ENCODE assay signal across 21 cellular contexts in the genomic region with DNA sequence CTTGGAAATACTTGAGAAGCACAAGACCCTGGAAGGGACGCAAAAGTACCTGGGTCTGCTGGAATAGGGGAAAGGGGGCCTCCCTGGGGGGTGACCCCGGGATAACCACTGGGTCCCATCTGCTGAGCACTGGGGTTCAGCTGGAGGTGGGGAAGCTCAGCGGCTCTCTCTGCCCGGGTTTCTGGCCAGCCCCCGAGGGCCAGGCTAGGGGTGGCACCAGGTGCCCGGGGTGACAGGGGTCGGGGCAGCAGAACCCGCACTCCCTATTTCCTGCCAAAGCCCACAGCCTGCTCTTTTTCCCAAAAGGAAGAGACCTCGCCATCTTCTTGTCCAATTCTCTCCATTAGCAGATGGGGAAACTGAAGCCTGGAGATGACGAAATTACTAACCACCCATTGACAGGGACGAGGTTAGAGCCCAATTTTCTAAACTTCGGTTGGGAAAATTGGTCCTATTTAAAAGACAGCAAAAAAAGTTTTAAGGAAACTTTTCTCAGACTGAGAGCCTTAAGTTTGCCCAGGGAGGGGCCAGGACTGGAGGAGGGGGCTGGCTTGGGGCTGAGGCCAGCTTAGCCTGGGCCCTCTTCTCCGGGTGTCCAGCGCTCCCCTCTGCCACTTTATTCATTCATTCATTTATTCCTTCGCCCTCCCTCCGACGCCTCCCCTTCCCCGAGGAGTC. TPM values are rescaled to one million over a fixed set of nuclear protein-coding genes. Genes with fewer than 3 reads are reported as not detected.
DNase-seq lines count a peak whose midpoint lies in the region; ATAC-seq, FAIRE-seq and TF ChIP-seq lines count a peak whose summit lies in the region.
"Had no signal": no experiment of that assay in that cellular context is flagged by ENCODE, and none has a peak within 500 bp of the region (broad histone marks: within the 10 kb centered on the region; RNA-seq: fewer than 3 reads in every experiment).

No MANE protein-coding gene starts in this region.

- POLR2A ChIA-PET in CD4-positive, alpha-beta memory T cell (lab: Charles Lee; ENCODE audit: partially characterized antibody) = interaction anchor here (1.3 to 1.8 kb wide), 3 partner anchors 9 to 16 kb away, joined by 3 to 8 read pairs (median 6); no protein-coding TSS in a partner anchor
- POLR2A ChIA-PET in H1 (lab: Charles Lee; ENCODE audit: partially characterized antibody) = interaction anchor here (0.9 to 1.2 kb wide), 3 partner anchors 13 to 26 kb away, joined by 4 read pairs; no protein-coding TSS in a partner anchor

- 8% methylated on average over 14 of the region's 18 CpGs; no CpG with 5 or more reads in 1 of the 2 experiments for WGBS in H1 (ENCODE audit: extremely low coverage in 1 of 2, insufficient coverage in 1 of 2, insufficient read length in 1 of 2, insufficient replicate concordance in 2 of 2, low coverage in 1 of 2, low lambda C conversion rate in 2 of 2, missing lambda C conversion rate in 1 of 2), 2 experiments

- no peak for ATAC-seq in GM23338
- ATAC-seq: left ventricle myocardium superior, pancreas had no signal

- no peak overlapping the region for H2AK5ac ChIP-seq in H1 (ENCODE audit: low read depth, low read length)

- H2BK5ac ChIP-seq in H1 (ENCODE audit: low read depth, low read length) = no peak overlapping the region

- H3K23me2 ChIP-seq in H1 (ENCODE audit: low read depth, low read length) = no peaks in the 10 kb centered on the region; the same call in 1 of the 2 replicates

- no peak overlapping the region for H4K8ac ChIP-seq in H1 (ENCODE audit: extremely low read depth, insufficient read depth, low read length)

- H4K91ac ChIP-seq in H1 (replicated peaks; ENCODE audit: insufficient read length, low read length) = no peak overlapping the region

- H3K9ac ChIP-seq in H1 (replicated peaks in 1 of 4; ENCODE audit: extremely low read depth in 1 of 4, low read depth in 3 of 4, low read length in 3 of 4) = no peak overlapping the region
- no peak overlapping the region for H3K9ac ChIP-seq in parathyroid adenoma

- H4K5ac ChIP-seq in H1 (ENCODE audit: insufficient read length, low read depth, low read length) = no peak overlapping the region

- H3K27ac ChIP-seq in CD4-positive, alpha-beta memory T cell (ENCODE audit: low read depth, low read length) = no peak overlapping the region
- H3K27ac ChIP-seq in GM23338 (ENCODE audit: low read depth) (no peak overlapping the region), H1 (ENCODE audit: low read depth, low read length) (no peak overlapping the region), parathyroid adenoma (no peak overlapping the region)
- H3K27ac ChIP-seq: esophagus squamous epithelium, pancreas, SK-N-MC, skin epidermis, vagina had no signal

- DNase-seq in CD4-positive, alpha-beta memory T cell = peak in 2 of 5 donors; percentile 4 to 12
- DNase-seq in GM23338 (ENCODE audit: low spot score) = peak; percentile 11
- DNase-seq in H1 (ENCODE audit: low read depth in 1 of 2, low spot score in 2 of 2) = peak in 1 of 2 experiments; percentile 51
- no peak for DNase-seq in activated CD8-positive, alpha-beta memory T cell treated with anti-CD3 and anti-CD28 coated beads for 24 hours
- no peak for DNase-seq in DMS79 (lab: John Stamatoyannopoulos, UW)
- no peak for DNase-seq in NCI-H2029 (lab: John Stamatoyannopoulos, UW)
- DNase-seq: activated CD4-positive, alpha-beta T cell treated with anti-CD3 and anti-CD28 coated beads for 1 hour; BE2C; esophagus squamous epithelium; GF-D8; left ventricle myocardium superior; NCI-H1436; NCI-H2227 treated with DMSO at 0.1 percent for 48 hours; pancreas; substantia nigra; T1000 had no signal

- H2BK15ac ChIP-seq in H1 (ENCODE audit: low read length) = no peak overlapping the region

- H3K14ac ChIP-seq in H1 (ENCODE audit: insufficient read length) = no peak overlapping the region

- peaks cover 40% of the 10 kb centered on the region for H3K4me1 ChIP-seq in CD4-positive, alpha-beta memory T cell (ENCODE audit: insufficient read depth, low read length)
- H3K4me1 ChIP-seq in GM23338 (ENCODE audit: insufficient read depth) = peaks cover 55% of the 10 kb centered on the region
- peaks cover 7 to 22% (median 12%) of the 10 kb centered on the region in 4 experiments for H3K4me1 ChIP-seq in H1 (replicated peaks in 1 of 4; ENCODE audit: control insufficient read depth in 3 of 4, insufficient read depth in 4 of 4, low read length in 3 of 4)
- peaks cover 5% of the 10 kb centered on the region for H3K4me1 ChIP-seq in parathyroid adenoma

- H2BK20ac ChIP-seq in H1 (ENCODE audit: low read length) = no peak overlapping the region

- H2AFZ ChIP-seq in GM23338 (no peak overlapping the region), H1 (ENCODE audit: low read length) (no peak overlapping the region), parathyroid adenoma (no peak overlapping the region)

- no peaks in the 10 kb centered on the region; the same call in 1 of the 2 replicates for H3K79me1 ChIP-seq in H1 (ENCODE audit: low read depth, low read length)

- H3K4me1 Mint-ChIP-seq in CD4-positive, alpha-beta memory T cell = peaks cover 15 to 49% (median 22%) of the 10 kb centered on the region in 4 donors
- H3K4me1 Mint-ChIP-seq in GM23338 = peaks cover 39% of the 10 kb centered on the region

- no peak overlapping the region for H3K56ac ChIP-seq in H1 (replicated peaks; ENCODE audit: insufficient read length, low read depth, low read length)

- no peak overlapping the region for H3K4me3 ChIP-seq in CD4-positive, alpha-beta memory T cell (ENCODE audit: low read length in 2 of 2)
- H3K4me3 ChIP-seq in GM23338 (peak overlapping the region; percentile 60; the same call in 1 of the 2 replicates), H1 (ENCODE audit: extremely low read depth in 1 of 4, insufficient read depth in 2 of 4, low read depth in 3 of 4, low read length in 4 of 4) (no peak overlapping the region; a peak in 1 of 8 replicates), parathyroid adenoma (ENCODE audit: low read depth, low read length) (peak overlapping the region; percentile 50)
- H3K4me3 ChIP-seq: esophagus squamous epithelium, pancreas, SK-N-MC, skin epidermis, vagina had no signal

- no peak for TF ChIP-seq RAD21 in H1 (IDR thresholded peaks at IDR 0.05 in 1 of 2, conservative IDR thresholded peaks at IDR 0.05 in 1 of 2; ENCODE audit: low read depth in 2 of 2, low read length in 2 of 2)

- TF ChIP-seq POLR2A in H1 (IDR thresholded peaks at IDR 0.05; ENCODE audit: control extremely low read depth in 1 of 2, low read depth in 2 of 2, low read length in 2 of 2) = no peak

- H3K18ac ChIP-seq in H1 (ENCODE audit: extremely low read depth, low read length) = no peak overlapping the region

- intact Hi-C loops in CD4-positive, alpha-beta memory T cell (cut with micrococcal nuclease) = no loop called here

- H2BK12ac ChIP-seq in H1 (ENCODE audit: low read depth, low read length) = no peak overlapping the region

- no peaks in the 10 kb centered on the region for H3K9me2 ChIP-seq in GM23338 (ENCODE audit: insufficient read depth)

- no peaks in the 10 kb centered on the region for H3K36me3 ChIP-seq in CD4-positive, alpha-beta memory T cell (ENCODE audit: insufficient read depth, low read length)
- H3K36me3 ChIP-seq in GM23338 (ENCODE audit: insufficient read depth) = no peaks in the 10 kb centered on the region
- H3K36me3 ChIP-seq in H1 (ENCODE audit: control insufficient read depth in 2 of 4, insufficient read depth in 4 of 4, low read length in 3 of 4) = peaks cover 0 to 2% (median 0%) of the 10 kb centered on the region in 4 experiments; a peak in 1 of 8 replicates
- no peaks in the 10 kb centered on the region for H3K36me3 ChIP-seq in parathyroid adenoma (ENCODE audit: control insufficient read depth, insufficient read depth, low read length)
- H3K36me3 ChIP-seq: BE2C, esophagus squamous epithelium, pancreas, vagina had no signal

- H3K27me3 Mint-ChIP-seq in CD4-positive, alpha-beta memory T cell = peaks cover 58 to 63% of the 10 kb centered on the region in 2 donors
- peaks cover 98% of the 10 kb centered on the region for H3K27me3 Mint-ChIP-seq in GM23338 (ENCODE audit: insufficient read depth, low read depth, poor library complexity)

- H3K27ac Mint-ChIP-seq in CD4-positive, alpha-beta memory T cell = peak overlapping the region in 4 of 7 donors; percentile 48 to 90 (median 86)
- no peak overlapping the region for H3K27ac Mint-ChIP-seq in GM23338

- no peak for TF ChIP-seq EP300 in H1 (IDR thresholded peaks at IDR 0.05; ENCODE audit: borderline replicate concordance in 1 of 2, low read depth in 2 of 2, low read length in 2 of 2)

- H3K4ac ChIP-seq in H1 (replicated peaks; ENCODE audit: insufficient read length, low read depth, low read length) = no peak overlapping the region

- peaks cover 0 to 4% of the 10 kb centered on the region in 2 donors for H3K36me3 Mint-ChIP-seq in CD4-positive, alpha-beta memory T cell
- no peaks in the 10 kb centered on the region for H3K36me3 Mint-ChIP-seq in GM23338 (ENCODE audit: low read depth)

- H3F3A ChIP-seq in GM23338 (replicated peaks; ENCODE audit: low read depth) = peaks cover 12% of the 10 kb centered on the region

- H3K79me2 ChIP-seq in GM23338 (replicated peaks; ENCODE audit: insufficient read depth) (no peaks in the 10 kb centered on the region), H1 (ENCODE audit: control insufficient read depth in 1 of 2, insufficient read depth in 2 of 2, low read length in 2 of 2) (no peaks in the 10 kb centered on the region), parathyroid adenoma (no peaks in the 10 kb centered on the region)

- H2BK120ac ChIP-seq in H1 (replicated peaks; ENCODE audit: low read depth, low read length) = no peak overlapping the region

- no peak for FAIRE-seq in H1 (lab: Jason Lieb, UNC)
- FAIRE-seq: GM12892, pancreas had no signal

- peaks cover 0 to 44% (median 11%) of the 10 kb centered on the region in 8 donors for H3K9me3 Mint-ChIP-seq in CD4-positive, alpha-beta memory T cell
- no peaks in the 10 kb centered on the region; the same call in 2 of the 3 replicates for H3K9me3 Mint-ChIP-seq in GM23338

- H4K20me1 ChIP-seq in GM23338 (replicated peaks; ENCODE audit: insufficient read depth) (peaks cover 24% of the 10 kb centered on the region), H1 (replicated peaks in 1 of 2; ENCODE audit: control insufficient read depth in 1 of 2, insufficient read depth in 2 of 2, low read length in 2 of 2) (peaks cover 14 to 28% of the 10 kb centered on the region in 2 experiments)

- H3K4me2 ChIP-seq in GM23338 (peak overlapping the region; percentile 69), H1 (ENCODE audit: insufficient read depth in 1 of 2, low read depth in 2 of 2, low read length in 2 of 2) (peak overlapping the region; percentile 60 to 74; a peak in 3 of 4 replicates), parathyroid adenoma (ENCODE audit: low read length) (no peak overlapping the region)

- TF ChIP-seq CTCF in GM23338 (conservative IDR thresholded peaks at IDR 0.05; ENCODE audit: low read depth in 2 of 2) (no peak), H1 (IDR thresholded peaks at IDR 0.05; ENCODE audit: control extremely low read depth in 1 of 3, insufficient read depth in 1 of 3, low read depth in 1 of 3, low read length in 3 of 3) (no peak), parathyroid adenoma (IDR thresholded peaks at IDR 0.05) (no peak)

- H3K23ac ChIP-seq in H1 (ENCODE audit: insufficient read length) = no peak overlapping the region

- H3K27me3 ChIP-seq in CD4-positive, alpha-beta memory T cell (ENCODE audit: insufficient read depth, low read length) = peaks cover 83% of the 10 kb centered on the region
- H3K27me3 ChIP-seq in GM23338 (ENCODE audit: insufficient read depth) (peaks cover 100% of the 10 kb centered on the region), H1 (replicated peaks in 1 of 4; ENCODE audit: control insufficient read depth in 3 of 4, extremely low read depth in 1 of 4, insufficient read depth in 3 of 4, low read length in 3 of 4) (peaks cover 72 to 99% (median 96%) of the 10 kb centered on the region in 4 experiments), parathyroid adenoma (ENCODE audit: control insufficient read depth, insufficient read depth, low read length) (no peaks in the 10 kb centered on the region)

- H3K4me3 Mint-ChIP-seq in CD4-positive, alpha-beta memory T cell = peak overlapping the region in 5 of 8 donors; percentile 13 to 56 (median 42)
- peak overlapping the region; percentile 41; the same call in 1 of the 3 replicates for H3K4me3 Mint-ChIP-seq in GM23338

- CTCF ChIA-PET in CD4-positive, alpha-beta memory T cell (lab: Charles Lee; ENCODE audit: partially characterized antibody) = no interaction called here
- CTCF ChIA-PET in H1 (lab: Charles Lee; ENCODE audit: partially characterized antibody) = interaction anchor here (0.9 kb wide), 1 partner anchor 11 kb away, joined by 4 read pairs; no protein-coding TSS in a partner anchor

- H3K9me3 ChIP-seq in CD4-positive, alpha-beta memory T cell (ENCODE audit: control insufficient read depth in 1 of 2, low read length in 2 of 2) = no peaks in the 10 kb centered on the region
- H3K9me3 ChIP-seq in H1 (ENCODE audit: insufficient read depth in 2 of 2, low read depth in 1 of 2, low read length in 1 of 2) = no peaks in the 10 kb centered on the region
- H3K9me3 ChIP-seq in parathyroid adenoma (ENCODE audit: control insufficient read depth, low read length) = no peaks in the 10 kb centered on the region
- H3K9me3 ChIP-seq: BE2C, esophagus squamous epithelium, pancreas, vagina had no signal

RNA-seq across cellular contexts. Expression of a gene that starts 17.8 kb away (rescaled TPM):
- total RNA-seq in CD4-positive, alpha-beta memory T cell = 10 to 100 TPM; 61.9 to 63.8 TPM
- polyA plus RNA-seq in CD4-positive, alpha-beta memory T cell = 10 to 100 TPM; 64.8 to 79.7 TPM
- total RNA-seq in GM23338 (2014; rRNA removed; shearing (Covaris generic)) = not detected in 2 replicates
- polyA plus RNA-seq in GM23338 (2016; fragmentation: Nextera tagmentation; extraction: Ambion mirVana) = 0.23 and 0.33 TPM in 2 replicates
- 0.43 and 0.80 TPM in 2 replicates for total RNA-seq in H1 (2021; fragmentation: NEBNext Ultra II Directional; extraction: Animal tissue kit (Norgen Biotek cat#: 25700))
- polyA plus RNA-seq in H1 (2011; rRNA removed) = 0.02 and 0.11 TPM in 2 replicates
- 0.06 TPM for polyA plus RNA-seq in H1 (2011; cell fraction: cytosol; rRNA removed)
- polyA plus RNA-seq in H1 (2011; cell fraction: nucleus; rRNA removed) = 0.04 TPM
- 0.13 to 0.23 TPM (median 0.18 TPM) in 3 of 4 replicates, not detected in the other for polyA plus RNA-seq in H1 (2012, experiment 1 of 2)
- 0.21 TPM for polyA plus RNA-seq in H1 (2012, experiment 2 of 2)
- polyA plus RNA-seq in H1 (2013, experiment 1 of 2) = 0.30 TPM
- polyA plus RNA-seq in H1 (2013, experiment 2 of 2) = 0.29 TPM
- polyA minus RNA-seq in H1 (2011; rRNA and poly(A)+ RNA removed) = not detected in 2 replicates
- not detected for polyA minus RNA-seq in H1 (2011; cell fraction: cytosol; rRNA and poly(A)+ RNA removed)
- not detected for polyA minus RNA-seq in H1 (2011; cell fraction: nucleus; rRNA and poly(A)+ RNA removed)

Comparison
In these comparisons a context has a peak if more than half of its experiments do, and no peak if none do; other contexts are left out.
1. H3K4me3 ChIP-seq: peak in GM23338 (single experiment) and parathyroid adenoma (single experiment); none in CD4-positive, alpha-beta memory T cell (0 of 2) and H1 (0 of 4).
2. RNA of a gene that starts 17.8 kb away (total RNA-seq): 61.9 to 63.8 TPM in CD4-positive, alpha-beta memory T cell; 0.43 to 0.80 TPM in H1 and not detected in GM23338; every median in the first group is over 10 times any median in the second.